In genomic region chr20:18058661-18059467, GRCh38 we compare ENCODE assay signal across 9 cellular contexts. TPM values are rescaled to one million over a fixed set of nuclear protein-coding genes. Genes with fewer than 3 reads are reported as not detected.
DNase-seq lines count a peak whose midpoint lies in the region; ATAC-seq and TF ChIP-seq lines count a peak whose summit lies in the region.
"Had no signal": no experiment of that assay in that cellular context is flagged by ENCODE, and none has a peak within 500 bp of the region (broad histone marks: within the 10 kb centered on the region; RNA-seq: fewer than 3 reads in every experiment).

No MANE protein-coding gene starts in this region.

- WGBS in suprapubic skin: 4% methylated on average over 46 of the region's 46 CpGs

- H3K27me3 ChIP-seq in NT2/D1 (ENCODE audit: insufficient read depth, insufficient read length) (peaks cover 71% of the 10 kb centered on the region), suprapubic skin (peaks cover 74% of the 10 kb centered on the region)

- H3K27ac ChIP-seq in suprapubic skin: peak overlapping the region; percentile 88

- CTCF ChIA-PET in activated CD4-positive, alpha-beta T cell treated with anti-CD3 and anti-CD28 coated beads, Interleukin-2, amount 10 ng/mL, durations not matched to agents 7 days and 5 days (lab: Charles Lee): interaction anchor here (0.9 to 1.4 kb wide), 2 partner anchors 12 to 15 kb away, joined by 4 read pairs; no protein-coding TSS in a partner anchor

- H3K9me3 ChIP-seq in NT2/D1 (ENCODE audit: insufficient read depth, low read length) (no peaks in the 10 kb centered on the region), iPS-18c (ENCODE audit: control insufficient read depth, insufficient read depth, low read length) (no peaks in the 10 kb centered on the region), suprapubic skin (no peaks in the 10 kb centered on the region)

- peaks cover 2% of the 10 kb centered on the region for H3K36me3 Mint-ChIP-seq in activated CD4-positive, alpha-beta T cell treated with anti-CD3 and anti-CD28 coated beads, Interleukin-2, amount 10 ng/mL, durations not matched to agents 7 days and 5 days (ENCODE audit: low read depth)
- H3K36me3 Mint-ChIP-seq: CD4-positive, CD25-positive, alpha-beta regulatory T cell had no signal

- no peak for DNase-seq in activated CD4-positive, alpha-beta T cell treated with anti-CD3 and anti-CD28 coated beads, Interleukin-2, amount 10 ng/mL, durations not matched to agents 7 days and 5 days
- DNase-seq in activated CD4-positive, alpha-beta T cell treated with anti-CD3 and anti-CD28 coated beads for 1 hour: no peak
- no peak for DNase-seq in NT2/D1 (ENCODE audit: low read depth, low spot score)
- no peak for DNase-seq in suprapubic skin (ENCODE audit: low spot score in 2 of 2)
- no peak for DNase-seq in stimulated activated CD4-positive, alpha-beta T cell treated with anti-CD3 and anti-CD28 coated beads, Interleukin-1b, Interleukin-23, amount 100 ng/mL, for 48 hours
- no peak for DNase-seq in HUDEP-2 (lab: John Stamatoyannopoulos, UW; ENCODE audit: unreplicated experiment in 76 of 76)
- DNase-seq: CD4-positive, CD25-positive, alpha-beta regulatory T cell had no signal

- no peak overlapping the region for H3K27ac Mint-ChIP-seq in activated CD4-positive, alpha-beta T cell treated with anti-CD3 and anti-CD28 coated beads, Interleukin-2, amount 10 ng/mL, durations not matched to agents 7 days and 5 days
- H3K27ac Mint-ChIP-seq: CD4-positive, CD25-positive, alpha-beta regulatory T cell had no signal

- ATAC-seq in GM21360 (IDR thresholded peaks at IDR 0.05; ENCODE audit: unreplicated experiment): no peak

- TF ChIP-seq POLR2A in suprapubic skin (IDR thresholded peaks at IDR 0.05): no peak

- H3K36me3 ChIP-seq in NT2/D1 (ENCODE audit: insufficient read depth, insufficient read length, low read length): no peaks in the 10 kb centered on the region
- H3K36me3 ChIP-seq in suprapubic skin: no peaks in the 10 kb centered on the region

- H3K9me3 Mint-ChIP-seq in activated CD4-positive, alpha-beta T cell treated with anti-CD3 and anti-CD28 coated beads, Interleukin-2, amount 10 ng/mL, durations not matched to agents 7 days and 5 days: no peaks in the 10 kb centered on the region

- H3K4me1 ChIP-seq in NT2/D1 (ENCODE audit: insufficient read depth, insufficient read length) (peaks cover 8% of the 10 kb centered on the region), suprapubic skin (peaks cover 42% of the 10 kb centered on the region)

- peaks cover 64% of the 10 kb centered on the region for H3K27me3 Mint-ChIP-seq in activated CD4-positive, alpha-beta T cell treated with anti-CD3 and anti-CD28 coated beads, Interleukin-2, amount 10 ng/mL, durations not matched to agents 7 days and 5 days

- TF ChIP-seq CTCF in suprapubic skin (IDR thresholded peaks at IDR 0.05): no peak

- peak overlapping the region; percentile 31 for H3K4me3 Mint-ChIP-seq in activated CD4-positive, alpha-beta T cell treated with anti-CD3 and anti-CD28 coated beads, Interleukin-2, amount 10 ng/mL, durations not matched to agents 7 days and 5 days

- no peak for TF ChIP-seq EP300 in suprapubic skin (IDR thresholded peaks at IDR 0.05)

- POLR2A ChIA-PET in activated CD4-positive, alpha-beta T cell treated with anti-CD3 and anti-CD28 coated beads, Interleukin-2, amount 10 ng/mL, durations not matched to agents 7 days and 5 days (lab: Charles Lee): no interaction called here

- peaks cover 12% of the 10 kb centered on the region for H3K4me1 Mint-ChIP-seq in activated CD4-positive, alpha-beta T cell treated with anti-CD3 and anti-CD28 coated beads, Interleukin-2, amount 10 ng/mL, durations not matched to agents 7 days and 5 days

- no peak overlapping the region for H3K9ac ChIP-seq in NT2/D1 (ENCODE audit: insufficient read length, low read depth)

- H3K4me3 ChIP-seq in NT2/D1 (ENCODE audit: insufficient read length, low read depth) (peak overlapping the region; percentile 24), iPS-18c (ENCODE audit: insufficient read depth, low read depth, low read length) (peak overlapping the region; percentile 73), suprapubic skin (peak overlapping the region; percentile 60)

RNA-seq across cellular contexts. Expression of gene OVOL2, which starts 1.1 kb away (rescaled TPM):
- not detected for total RNA-seq in activated CD4-positive, alpha-beta T cell treated with anti-CD3 and anti-CD28 coated beads, Interleukin-2, amount 10 ng/mL, durations not matched to agents 7 days and 5 days
- total RNA-seq in suprapubic skin: 10 to 100 TPM; 16.9 to 53.8 (median 24.8) TPM
- total RNA-seq: CD4-positive, CD25-positive, alpha-beta regulatory T cell had no signal

Comparison
In these comparisons a context has a peak if more than half of its experiments do, and no peak if none do; other contexts are left out.
1. RNA of gene OVOL2, which starts 1.1 kb away (total RNA-seq): 16.9 to 53.8 TPM in suprapubic skin; not detected in activated CD4-positive, alpha-beta T cell treated with anti-CD3 and anti-CD28 coated beads, Interleukin-2, amount 10 ng/mL, durations not matched to agents 7 days and 5 days; every median in the first group is over 10 times any median in the second.
2. Peak in every context shown above with its lines, with median percentiles within 50 percentile points of each other: H3K4me3 ChIP-seq.